27 cellular contexts compared by ENCODE assay signal in the genomic region with DNA sequence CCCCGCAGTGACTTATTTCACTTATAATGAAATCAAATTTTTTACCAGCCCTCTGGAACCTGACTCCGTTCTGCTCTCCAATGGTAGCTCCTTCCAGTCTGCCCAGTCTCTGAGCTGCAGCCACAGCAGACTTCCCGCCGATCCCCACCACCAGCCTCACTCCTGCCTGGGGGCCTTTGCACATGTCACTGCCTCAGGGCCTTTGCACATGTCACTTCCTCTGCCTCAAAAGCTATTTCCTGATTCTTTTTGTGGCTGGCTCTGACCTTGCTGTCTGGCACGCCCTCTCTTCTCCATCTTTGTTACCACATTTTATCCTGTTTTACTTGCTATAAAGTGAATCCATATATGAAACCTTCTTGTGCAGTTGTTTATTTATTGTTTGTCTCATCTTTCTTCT.
"Had no signal": no experiment of that assay in that cellular context is flagged by ENCODE, and none has a peak within 500 bp of the region (broad histone marks: within the 10 kb centered on the region; RNA-seq: fewer than 3 reads in every experiment).

No MANE protein-coding gene starts in this region.

- H3K36me3 ChIP-seq: stomach, suprapubic skin, thoracic aorta, thyroid gland, tibial artery, transverse colon, upper lobe of left lung, upper lobe of right lung, uterus, vagina had no signal

- H3K9me3 ChIP-seq: suprapubic skin, testis, thoracic aorta, thyroid gland, tibial artery, transverse colon, upper lobe of left lung, upper lobe of right lung, uterus, vagina had no signal

- DNase-seq: stimulated activated CD4-positive, alpha-beta T cell treated with anti-CD3 and anti-CD28 coated beads, Interleukin-2, amount 100 ng/mL, for 48 hours; stimulated activated CD4-positive, alpha-beta T cell treated with anti-CD3 and anti-CD28 coated beads, Interleukin-4, amount 100 ng/mL, for 1 hour; stimulated activated CD4-positive, alpha-beta T cell treated with anti-CD3 and anti-CD28 coated beads, Interleukin-4, amount 100 ng/mL, for 24 hours; stimulated activated CD4-positive, alpha-beta T cell treated with anti-CD3 and anti-CD28 coated beads, Interleukin-4, amount 100 ng/mL, for 4 hours; stimulated activated CD8-positive, alpha-beta memory T cell treated with anti-CD3 and anti-CD28 coated beads, Interleukin-4, amount 100 ng/mL, for 48 hours; stimulated activated naive B cell treated with anti-CD40 and anti-IgM and Interleukin-4, amounts not matched to agents 10 μg/mL and 1 μg/mL and 100 μg/mL, for 72 hours; stimulated activated naive CD4-positive, alpha-beta T cell; stimulated activated naive CD4-positive, alpha-beta T cell treated with Interleukin-2 at 50 U/mL for 16 hours; stimulated activated naive CD8-positive, alpha-beta T cell treated with anti-CD3 and anti-CD28 coated beads, Interleukin-15, amount 100 ng/mL, for 72 hours; stimulated activated naive CD8-positive, alpha-beta T cell treated with anti-CD3 and anti-CD28 coated beads, Interleukin-15, Interleukin-2, amounts not matched to agents 100 U/mL and 50 U/mL, for 24 hours; stomach; substantia nigra; testis; thyroid gland; tibial artery; transverse colon; trophoblast cell; upper lobe of right lung; uterus had no signal

- H3K4me1 Mint-ChIP-seq: stimulated activated effector memory CD8-positive, alpha-beta T cell treated with anti-CD3 and anti-CD28 coated beads, Interleukin-12 subunit alpha, Interleukin-12 subunit beta, amount 100 ng/mL, for 72 hours; stimulated activated naive CD8-positive, alpha-beta T cell treated with anti-CD3 and anti-CD28 coated beads, Interleukin-15, amount 100 ng/mL, for 72 hours had no signal

- H3K27ac ChIP-seq: stomach, suprapubic skin, testis, thoracic aorta, thyroid gland, tibial artery, transverse colon, upper lobe of left lung, upper lobe of right lung, uterus, vagina had no signal

- ATAC-seq: stimulated activated effector memory CD8-positive, alpha-beta T cell treated with anti-CD3 and anti-CD28 coated beads, Interleukin-12 subunit alpha, Interleukin-12 subunit beta, amount 100 ng/mL, for 72 hours; stimulated activated memory B cell treated with anti-CD40 and anti-IgM and Interleukin-4, amounts not matched to agents 10 μg/mL and 1 μg/mL and 100 μg/mL, for 72 hours; stimulated activated naive CD8-positive, alpha-beta T cell treated with anti-CD3 and anti-CD28 coated beads, Interleukin-15, amount 100 ng/mL, for 72 hours; stimulated activated naive CD8-positive, alpha-beta T cell treated with anti-CD3 and anti-CD28 coated beads, Interleukin-15, Interleukin-2, amounts not matched to agents 100 U/mL and 50 U/mL, for 24 hours; upper lobe of right lung had no signal

- H3K9me3 Mint-ChIP-seq: type B pancreatic cell had no signal

- H3K36me3 Mint-ChIP-seq: stimulated activated effector memory CD8-positive, alpha-beta T cell treated with anti-CD3 and anti-CD28 coated beads, Interleukin-12 subunit alpha, Interleukin-12 subunit beta, amount 100 ng/mL, for 72 hours; stimulated activated naive B cell treated with anti-CD40 and anti-IgM and Interleukin-4, amounts not matched to agents 10 μg/mL and 1 μg/mL and 100 μg/mL, for 72 hours; type B pancreatic cell had no signal

- H3K4me3 ChIP-seq: stomach, suprapubic skin, testis, thoracic aorta, thyroid gland, tibial artery, transverse colon, upper lobe of left lung, upper lobe of right lung, uterus, vagina had no signal

- H3K4me3 Mint-ChIP-seq: stimulated activated effector memory CD8-positive, alpha-beta T cell treated with anti-CD3 and anti-CD28 coated beads, Interleukin-12 subunit alpha, Interleukin-12 subunit beta, amount 100 ng/mL, for 72 hours; stimulated activated memory B cell treated with anti-CD40 and anti-IgM and Interleukin-4, amounts not matched to agents 10 μg/mL and 1 μg/mL and 100 μg/mL, for 72 hours; stimulated activated naive B cell treated with anti-CD40 and anti-IgM and Interleukin-4, amounts not matched to agents 10 μg/mL and 1 μg/mL and 100 μg/mL, for 72 hours; stimulated activated naive CD8-positive, alpha-beta T cell treated with anti-CD3 and anti-CD28 coated beads, Interleukin-15, amount 100 ng/mL, for 72 hours; stimulated activated naive CD8-positive, alpha-beta T cell treated with anti-CD3 and anti-CD28 coated beads, Interleukin-15, Interleukin-2, amounts not matched to agents 100 ng/mL and 50 ng/mL, for 24 hours; type B pancreatic cell had no signal

- H3K27me3 Mint-ChIP-seq: stimulated activated naive B cell treated with anti-CD40 and anti-IgM and Interleukin-4, amounts not matched to agents 10 μg/mL and 1 μg/mL and 100 μg/mL, for 72 hours had no signal

- H3K4me1 ChIP-seq: stomach, suprapubic skin, testis, thyroid gland, tibial artery, transverse colon, upper lobe of left lung, upper lobe of right lung, uterus, vagina had no signal

- H3K27me3 ChIP-seq: stomach, suprapubic skin, testis, thyroid gland, tibial artery, transverse colon, upper lobe of left lung, upper lobe of right lung, uterus, vagina had no signal

- H3K27ac Mint-ChIP-seq: stimulated activated effector memory CD8-positive, alpha-beta T cell treated with anti-CD3 and anti-CD28 coated beads, Interleukin-12 subunit alpha, Interleukin-12 subunit beta, amount 100 ng/mL, for 72 hours; stimulated activated memory B cell treated with anti-CD40 and anti-IgM and Interleukin-4, amounts not matched to agents 10 μg/mL and 1 μg/mL and 100 μg/mL, for 72 hours; stimulated activated naive B cell treated with anti-CD40 and anti-IgM and Interleukin-4, amounts not matched to agents 10 μg/mL and 1 μg/mL and 100 μg/mL, for 72 hours; stimulated activated naive CD8-positive, alpha-beta T cell treated with anti-CD3 and anti-CD28 coated beads, Interleukin-15, amount 100 ng/mL, for 72 hours; stimulated activated naive CD8-positive, alpha-beta T cell treated with anti-CD3 and anti-CD28 coated beads, Interleukin-15, Interleukin-2, amounts not matched to agents 100 ng/mL and 50 ng/mL, for 24 hours; type B pancreatic cell had no signal
